ENCODE assay signal across 8 cellular contexts in the genomic region with DNA sequence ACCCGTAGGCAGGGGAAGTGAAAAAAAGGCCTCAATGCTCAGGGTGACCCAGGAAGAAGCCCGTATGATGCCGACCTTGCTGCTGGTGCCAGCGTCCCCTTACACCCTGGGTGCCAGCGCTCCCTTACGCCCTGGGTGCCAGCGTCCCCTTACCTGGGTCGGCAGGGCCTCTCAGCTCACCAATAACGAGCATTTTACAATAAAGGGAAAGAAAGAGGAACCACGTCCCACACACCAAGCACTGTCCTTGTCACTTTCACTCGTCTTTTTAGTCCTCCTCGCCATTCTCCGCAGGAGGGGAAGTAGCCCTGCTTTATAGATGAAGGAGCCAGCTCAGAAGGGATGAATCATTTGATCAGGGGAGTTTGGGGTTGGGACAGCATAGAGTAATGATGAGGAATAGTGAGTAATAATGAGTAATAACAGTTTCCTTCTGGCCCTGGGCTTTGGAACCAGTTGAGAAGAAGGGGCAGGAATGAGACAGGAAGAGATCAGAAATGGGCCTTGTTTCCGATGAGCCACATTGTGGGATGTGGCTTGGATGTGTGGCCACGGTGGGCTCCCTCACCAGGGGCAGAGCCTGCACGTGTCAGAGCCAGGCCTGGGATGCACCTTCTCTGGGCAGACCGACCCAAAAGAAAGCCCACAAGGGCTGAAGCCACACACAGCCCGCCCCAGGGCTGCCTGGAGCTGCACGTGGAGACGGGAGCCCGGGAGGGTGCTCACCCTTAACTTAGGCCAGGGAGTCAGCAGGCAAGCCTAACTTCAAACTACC.
A peak's percentile ranks its signal among the peaks of the same experiment; 100 is the strongest.
DNase-seq lines count a peak whose midpoint lies in the region; ATAC-seq and TF ChIP-seq lines count a peak whose summit lies in the region.

No MANE protein-coding gene starts in this region.

- no peak overlapping the region for H3T11ph ChIP-seq in H9 (ENCODE audit: low read length)

- WGBS in endodermal cell (ENCODE audit: insufficient coverage in 1 of 2, insufficient read length in 1 of 2), 2 experiments = 89 to 93% methylated on average over 14 to 21 of the region's 21 CpGs
- WGBS in H9 (ENCODE audit: extremely low coverage, insufficient read length, low lambda C conversion rate) = no CpG with 5 or more reads among the region's 21 CpGs

- H3K4me3 Mint-ChIP-seq in endodermal cell (no peak overlapping the region), H9 (no peak overlapping the region)

- DNase-seq in RKO (ENCODE audit: low spot score) = peak; percentile 97
- peak; percentile 78 for DNase-seq in dedifferentiated amniotic fluid mesenchymal stem cell (ENCODE audit: extremely low spot score)
- peak; percentile 51 to 62 for DNase-seq in stimulated activated CD4-positive, alpha-beta T cell treated with anti-CD3 and anti-CD28 coated beads, Interleukin-15, amount 100 ng/mL, for 48 hours (ENCODE audit: low read depth in 2 of 2)
- no peak for DNase-seq in NCI-H2107 treated with DMSO at 0.1 percent for 48 hours (lab: John Stamatoyannopoulos, UW; ENCODE audit: unreplicated experiment)
- DNase-seq in endodermal cell = no peak
- DNase-seq in NCI-H2107 (lab: John Stamatoyannopoulos, UW) = no peak
- no peak for DNase-seq in H9

- H3K79me2 ChIP-seq in H9 (ENCODE audit: insufficient read depth, low read length) = no peaks in the 10 kb centered on the region

- H3K27ac Mint-ChIP-seq in endodermal cell = no peak overlapping the region
- H3K27ac Mint-ChIP-seq in H9 = peak overlapping the region in 1 of 3 experiments; percentile 51; a peak in 4 of 7 replicates

- no peak overlapping the region for H3K56ac ChIP-seq in H9 (ENCODE audit: insufficient read length, low read depth, low read length)

- H4K91ac ChIP-seq in H9 (ENCODE audit: insufficient read length, low read depth, low read length) = no peak overlapping the region

- peak; percentile 71 for ATAC-seq in GM21717 (IDR thresholded peaks at IDR 0.05; ENCODE audit: unreplicated experiment)

- no peak overlapping the region for H3K14ac ChIP-seq in H9 (ENCODE audit: insufficient read depth, low read length)

- H3K36me3 Mint-ChIP-seq in endodermal cell (ENCODE audit: low read depth) = peaks cover 7% of the 10 kb centered on the region
- H3K36me3 Mint-ChIP-seq in H9 (ENCODE audit: insufficient read depth in 1 of 3, low read depth in 3 of 3) = peaks cover 0 to 6% (median 6%) of the 10 kb centered on the region in 3 experiments; a peak in 4 of 7 replicates

- no peak overlapping the region for H3K23ac ChIP-seq in H9 (ENCODE audit: insufficient read length, low read depth, low read length)

- no peaks in the 10 kb centered on the region for H3K4me1 Mint-ChIP-seq in endodermal cell
- peaks cover 5 to 6% of the 10 kb centered on the region in 2 experiments; a peak in 3 of 4 replicates for H3K4me1 Mint-ChIP-seq in H9

- H3K9me3 ChIP-seq in endodermal cell (ENCODE audit: control insufficient read depth, low read length) (peaks cover under 1% of the 10 kb centered on the region), H9 (ENCODE audit: control insufficient read depth, low read depth, low read length) (no peaks in the 10 kb centered on the region)

- H4K8ac ChIP-seq in H9 (replicated peaks; ENCODE audit: insufficient read length, low read depth, low read length) = no peak overlapping the region

- no peak overlapping the region for H2BK5ac ChIP-seq in H9 (ENCODE audit: insufficient read length, low read length)

- no peak overlapping the region for H3K18ac ChIP-seq in H9 (ENCODE audit: insufficient read length, low read depth, low read length)

- H3K27me3 Mint-ChIP-seq in endodermal cell (ENCODE audit: insufficient read depth) (no peaks in the 10 kb centered on the region), H9 (ENCODE audit: low read depth) (no peaks in the 10 kb centered on the region)

- H3K4me2 ChIP-seq in H9 (ENCODE audit: insufficient read depth, insufficient read length, low read length) = no peak overlapping the region

- H4K20me1 ChIP-seq in H9 (ENCODE audit: control insufficient read depth, insufficient read depth, insufficient read length) = no peaks in the 10 kb centered on the region

- H2AK5ac ChIP-seq in H9 (ENCODE audit: insufficient read length, low read length) = no peak overlapping the region

- H3K9ac ChIP-seq in endodermal cell (ENCODE audit: extremely low read depth, low read length, poor library complexity, severe bottlenecking) (no peak overlapping the region), H9 (ENCODE audit: extremely low read depth, insufficient read length, low read length) (no peak overlapping the region)

- no peak overlapping the region for H3K4ac ChIP-seq in H9 (ENCODE audit: low read depth, low read length)

- H2AFZ ChIP-seq in H9 (ENCODE audit: low read length) = no peak overlapping the region

- no peak overlapping the region for H2BK15ac ChIP-seq in H9 (ENCODE audit: low read depth, low read length)

- H3K9me3 Mint-ChIP-seq in endodermal cell (no peaks in the 10 kb centered on the region), H9 (no peaks in the 10 kb centered on the region)

- H4K5ac ChIP-seq in H9 (ENCODE audit: insufficient read length, low read depth, low read length) = no peak overlapping the region

- no peak overlapping the region for H2BK120ac ChIP-seq in H9 (ENCODE audit: low read depth, low read length, poor library complexity, severe bottlenecking)

- H3K36me3 ChIP-seq in endodermal cell (ENCODE audit: control insufficient read depth, insufficient read depth, low read length) = peaks cover 8% of the 10 kb centered on the region

- H3K27ac ChIP-seq in endodermal cell (ENCODE audit: low read depth, low read length) (no peak overlapping the region), H9 (ENCODE audit: insufficient read length, low read depth, low read length) (no peak overlapping the region)

- H3K79me1 ChIP-seq in H9 (ENCODE audit: insufficient read depth, low read depth, low read length, poor library complexity, severe bottlenecking) = no peaks in the 10 kb centered on the region

- H2BK20ac ChIP-seq in H9 (ENCODE audit: low read depth, low read length, poor library complexity, severe bottlenecking) = no peak overlapping the region

- H3K27me3 ChIP-seq in endodermal cell (ENCODE audit: control insufficient read depth, insufficient read depth, low read length, poor library complexity, severe bottlenecking) = no peaks in the 10 kb centered on the region
- H3K27me3 ChIP-seq in H9 (ENCODE audit: insufficient read depth, low read length) = no peaks in the 10 kb centered on the region

- H2BK12ac ChIP-seq in H9 (ENCODE audit: insufficient read length, low read depth, low read length) = no peak overlapping the region

- TF ChIP-seq CTCF in endodermal cell (conservative IDR thresholded peaks at IDR 0.05) (no peak), H9 (conservative IDR thresholded peaks at IDR 0.05) (no peak)

- H3K23me2 ChIP-seq in H9 (ENCODE audit: insufficient read length, low read depth, low read length, poor library complexity, severe bottlenecking) = no peaks in the 10 kb centered on the region

- no peak overlapping the region for H3K4me3 ChIP-seq in endodermal cell (ENCODE audit: low read length)

- H3K4me1 ChIP-seq in endodermal cell (ENCODE audit: control insufficient read depth, insufficient read depth, low read length) = no peaks in the 10 kb centered on the region
- H3K4me1 ChIP-seq in H9 (ENCODE audit: insufficient read depth, low read length) = no peaks in the 10 kb centered on the region

Comparison
In these comparisons a context has a peak if more than half of its experiments do, and no peak if none do; other contexts are left out.
1. DNase-seq: peak in RKO (single experiment), dedifferentiated amniotic fluid mesenchymal stem cell (single experiment) and stimulated activated CD4-positive, alpha-beta T cell treated with anti-CD3 and anti-CD28 coated beads, Interleukin-15, amount 100 ng/mL, for 48 hours (2 of 2); none in NCI-H2107 treated with DMSO at 0.1 percent for 48 hours (single experiment), endodermal cell (single experiment), NCI-H2107 (single experiment) and H9 (single experiment).